ENCODE assay signal across 1 cellular context in genomic region chr12:57129311-57130288, GRCh38.
TF ChIP-seq lines count a peak whose summit lies in the region.

No MANE protein-coding gene starts in this region.

TF ChIP-seq in SK-N-SH, 30 proteins besides CTCF, POLR2A, EP300 and RAD21 (continued from another document):
- no peak for TF ChIP-seq USF2 (IDR thresholded peaks at IDR 0.05; ENCODE audit: borderline replicate concordance, low read depth, low read length)
